1 cellular context compared by ENCODE assay signal in the genomic region with DNA sequence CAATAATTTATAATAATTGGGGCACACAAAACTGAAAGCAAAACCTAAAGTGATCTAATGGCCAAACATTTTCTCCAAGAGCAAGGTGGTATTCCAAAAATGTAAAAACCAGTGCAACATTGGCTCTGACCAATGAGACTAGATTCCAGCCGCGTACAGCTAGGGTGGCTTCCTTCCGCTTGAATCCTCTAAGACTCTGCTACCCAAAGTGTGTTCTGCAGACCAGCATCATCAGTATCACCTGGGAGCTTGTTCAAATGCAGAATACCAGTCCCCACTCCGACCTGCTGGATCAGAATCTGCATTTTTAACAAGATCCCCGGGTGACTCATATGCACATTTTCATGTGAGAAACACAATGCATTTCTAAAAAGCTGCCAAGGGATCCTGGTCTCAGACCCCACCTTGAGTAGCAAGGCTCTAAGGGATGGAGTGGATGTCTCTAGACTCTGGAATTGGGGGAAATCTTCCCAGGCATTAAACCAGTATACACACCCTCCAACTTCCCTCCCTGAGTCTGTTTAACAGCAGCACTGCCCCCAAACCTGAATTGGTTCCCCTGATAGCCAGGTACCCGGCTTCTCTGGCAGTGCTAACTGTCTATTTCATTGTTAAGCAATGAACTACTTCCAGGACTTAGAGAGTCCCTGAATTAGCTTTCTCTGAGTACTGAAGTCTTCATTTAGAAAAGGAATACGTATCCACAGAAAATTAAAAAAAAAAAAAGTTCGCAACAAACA.
TF ChIP-seq lines count a peak whose summit lies in the region.

No MANE protein-coding gene starts in this region.

TF ChIP-seq in H1, 55 proteins besides CTCF, POLR2A, EP300 and RAD21 (continued from another document):
- TF ChIP-seq ATF3 (IDR thresholded peaks at IDR 0.05; ENCODE audit: insufficient read depth, low read depth, low read length) = no peak
- no peak for TF ChIP-seq TEAD4 (IDR thresholded peaks at IDR 0.05; ENCODE audit: low read depth, low read length)
- no peak for TF ChIP-seq JUND (IDR thresholded peaks at IDR 0.05; ENCODE audit: low read length)
- TF ChIP-seq YY1 (IDR thresholded peaks at IDR 0.05; ENCODE audit: low read depth, low read length) = no peak
- no peak for TF ChIP-seq RFX5 (IDR thresholded peaks at IDR 0.05; ENCODE audit: borderline replicate concordance, low read depth, low read length)
- no peak for TF ChIP-seq RBBP5 (IDR thresholded peaks at IDR 0.05; ENCODE audit: borderline replicate concordance, low read depth, low read length)
- no peak for TF ChIP-seq TBP (IDR thresholded peaks at IDR 0.05; ENCODE audit: low read depth, low read length)
- no peak for TF ChIP-seq GTF2F1 (IDR thresholded peaks at IDR 0.05; ENCODE audit: borderline replicate concordance, low read depth, low read length)
- no peak for TF ChIP-seq NANOG (IDR thresholded peaks at IDR 0.05; ENCODE audit: insufficient read depth, low read depth, low read length, poor library complexity, severe bottlenecking)
- no peak for TF ChIP-seq POLR2AphosphoS5 (IDR thresholded peaks at IDR 0.05; ENCODE audit: low read depth, low read length)
- no peak for TF ChIP-seq CHD1 (IDR thresholded peaks at IDR 0.05; ENCODE audit: low read depth, low read length)
